ENCODE assay signal across 13 cellular contexts in the genomic region with DNA sequence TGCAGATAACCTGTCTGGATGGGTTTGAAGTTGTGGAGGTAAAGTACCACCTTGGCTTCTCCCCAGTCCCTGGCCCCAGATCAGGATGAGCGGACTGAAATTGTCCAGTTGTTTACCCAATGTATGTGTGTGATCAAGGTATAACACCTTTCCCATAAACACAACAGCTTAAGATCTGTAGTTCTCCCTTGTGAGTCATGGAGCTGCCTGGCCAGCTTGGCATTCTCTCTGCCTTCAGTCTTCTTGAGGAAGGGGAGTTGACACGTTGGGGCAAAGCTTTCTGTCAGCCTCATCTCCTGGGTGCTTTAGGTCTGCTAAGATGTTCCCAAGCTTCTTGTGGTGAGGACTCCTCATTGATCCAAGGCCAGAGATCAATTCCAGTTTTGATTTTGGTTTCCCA. TPM values are rescaled to one million over a fixed set of nuclear protein-coding genes. Genes with fewer than 3 reads are reported as not detected.
DNase-seq lines count a peak whose midpoint lies in the region; ATAC-seq and TF ChIP-seq lines count a peak whose summit lies in the region.
"Had no signal": no experiment of that assay in that cellular context is flagged by ENCODE, and none has a peak within 500 bp of the region (broad histone marks: within the 10 kb centered on the region; RNA-seq: fewer than 3 reads in every experiment).

No MANE protein-coding gene starts in this region.

- no peaks in the 10 kb centered on the region for H3K9me3 Mint-ChIP-seq in GM23338
- H3K9me3 Mint-ChIP-seq: CD4-positive, alpha-beta T cell; H9 had no signal

- H3K27me3 Mint-ChIP-seq in GM23338 (ENCODE audit: insufficient read depth, low read depth, poor library complexity): peaks cover 5% of the 10 kb centered on the region

- TF ChIP-seq CTCF in epithelial cell of esophagus (IDR thresholded peaks at IDR 0.05; ENCODE audit: insufficient read depth, low read depth, low read length, missing control alignments) (no peak), esophagus squamous epithelium (IDR thresholded peaks at IDR 0.05) (no peak), GM23338 (conservative IDR thresholded peaks at IDR 0.05; ENCODE audit: low read depth in 2 of 2) (no peak), heart right ventricle (IDR thresholded peaks at IDR 0.05) (no peak), upper lobe of right lung (IDR thresholded peaks at IDR 0.05) (no peak)

- H3K9me2 ChIP-seq in GM23338 (ENCODE audit: insufficient read depth): peaks cover 6% of the 10 kb centered on the region; the same call in 1 of the 2 replicates

- H3K9ac ChIP-seq in stomach smooth muscle (ENCODE audit: low read length in 2 of 2): no peak overlapping the region

- H3K4me3 ChIP-seq in epithelial cell of esophagus (ENCODE audit: low read length) (no peak overlapping the region), esophagus squamous epithelium (no peak overlapping the region), stomach smooth muscle (ENCODE audit: low read length in 2 of 2) (no peak overlapping the region), GM23338 (no peak overlapping the region), heart right ventricle (no peak overlapping the region), upper lobe of right lung (no peak overlapping the region)
- H3K4me3 ChIP-seq: A549 had no signal

- H2AFZ ChIP-seq in GM23338: no peak overlapping the region

- H3K9me3 ChIP-seq in esophagus squamous epithelium: no peaks in the 10 kb centered on the region
- H3K9me3 ChIP-seq in stomach smooth muscle (ENCODE audit: control insufficient read depth in 2 of 2, low read length in 2 of 2): no peaks in the 10 kb centered on the region
- H3K9me3 ChIP-seq in heart right ventricle: no peaks in the 10 kb centered on the region
- no peaks in the 10 kb centered on the region for H3K9me3 ChIP-seq in upper lobe of right lung
- H3K9me3 ChIP-seq: A549, Caco-2 had no signal

- no peaks in the 10 kb centered on the region for H3K79me2 ChIP-seq in GM23338 (replicated peaks; ENCODE audit: insufficient read depth)

- 38 to 42% methylated on average over 2 of the region's 2 CpGs for WGBS in esophagus squamous epithelium, 2 donors
- WGBS in heart right ventricle, 2 donors: 86 to 95% methylated on average over 2 of the region's 2 CpGs

- H3K4me1 Mint-ChIP-seq in GM23338: no peaks in the 10 kb centered on the region
- H3K4me1 Mint-ChIP-seq: H9 had no signal

- intact Hi-C loops in esophagus squamous epithelium (cut with DNase I): no loop called here
- intact Hi-C loops in heart right ventricle (cut with DNase I): no loop called here
- intact Hi-C loops in upper lobe of right lung (cut with DNase I): no loop called here

- H3K4me3 Mint-ChIP-seq in GM23338: no peak overlapping the region
- H3K4me3 Mint-ChIP-seq: CD4-positive, alpha-beta T cell; H9 had no signal

- ATAC-seq in GM23338: no peak
- no peak for ATAC-seq in GM18520 (IDR thresholded peaks at IDR 0.05; ENCODE audit: unreplicated experiment)
- ATAC-seq in heart right ventricle: no peak
- no peak for ATAC-seq in upper lobe of right lung
- ATAC-seq: A549 had no signal

- no peaks in the 10 kb centered on the region for H3F3A ChIP-seq in GM23338 (replicated peaks; ENCODE audit: low read depth)

- H3K27ac Mint-ChIP-seq in GM23338: no peak overlapping the region
- H3K27ac Mint-ChIP-seq: CD4-positive, alpha-beta T cell; H9 had no signal

- peaks cover 14 to 79% (median 38%) of the 10 kb centered on the region in 3 donors for H3K4me1 ChIP-seq in esophagus squamous epithelium
- H3K4me1 ChIP-seq in stomach smooth muscle (ENCODE audit: control insufficient read depth, insufficient read depth, low read length): peaks cover 21% of the 10 kb centered on the region
- H3K4me1 ChIP-seq in GM23338 (ENCODE audit: insufficient read depth): no peaks in the 10 kb centered on the region
- peaks cover 0 to 25% (median 18%) of the 10 kb centered on the region in 9 donors for H3K4me1 ChIP-seq in heart right ventricle
- H3K4me1 ChIP-seq in upper lobe of right lung: peaks cover 13% of the 10 kb centered on the region
- H3K4me1 ChIP-seq: A549 had no signal

- H3K27ac ChIP-seq in esophagus squamous epithelium (peak overlapping the region; percentile 61 to 69 (median 61)), stomach smooth muscle (ENCODE audit: low read length) (peak overlapping the region; percentile 6), GM23338 (ENCODE audit: low read depth) (no peak overlapping the region), heart right ventricle (no peak overlapping the region), upper lobe of right lung (no peak overlapping the region)
- H3K27ac ChIP-seq: A549, C4-2B had no signal

- peak; percentile 76 for DNase-seq in epithelial cell of esophagus (ENCODE audit: low read depth)
- no peak for DNase-seq in esophagus squamous epithelium (lab: John Stamatoyannopoulos, UW)
- DNase-seq in GM23338 (ENCODE audit: low spot score): no peak
- DNase-seq in heart right ventricle: no peak
- DNase-seq in upper lobe of right lung: no peak
- DNase-seq: AML-193; Caco-2; CD4-positive, alpha-beta T cell; H9 had no signal

- peaks cover 0 to 42% (median 0%) of the 10 kb centered on the region in 3 donors for H3K36me3 ChIP-seq in esophagus squamous epithelium
- peaks cover 55 to 63% of the 10 kb centered on the region in 2 donors for H3K36me3 ChIP-seq in stomach smooth muscle (ENCODE audit: control insufficient read depth in 2 of 2, insufficient read depth in 2 of 2, low read length in 2 of 2)
- no peaks in the 10 kb centered on the region for H3K36me3 ChIP-seq in GM23338 (ENCODE audit: insufficient read depth)
- peaks cover 0 to 60% (median 0%) of the 10 kb centered on the region in 9 donors for H3K36me3 ChIP-seq in heart right ventricle
- peaks cover 10% of the 10 kb centered on the region for H3K36me3 ChIP-seq in upper lobe of right lung

- no peak for TF ChIP-seq POLR2A in esophagus squamous epithelium (IDR thresholded peaks at IDR 0.05)

- H3K27me3 ChIP-seq in esophagus squamous epithelium: no peaks in the 10 kb centered on the region
- H3K27me3 ChIP-seq in stomach smooth muscle (ENCODE audit: control insufficient read depth in 1 of 2, insufficient read depth in 2 of 2, low read length in 2 of 2): no peaks in the 10 kb centered on the region
- no peaks in the 10 kb centered on the region for H3K27me3 ChIP-seq in GM23338 (ENCODE audit: insufficient read depth)
- no peaks in the 10 kb centered on the region for H3K27me3 ChIP-seq in heart right ventricle
- no peaks in the 10 kb centered on the region for H3K27me3 ChIP-seq in upper lobe of right lung

- H3K4me2 ChIP-seq in GM23338: no peak overlapping the region
- H3K4me2 ChIP-seq: A549 had no signal

- no peaks in the 10 kb centered on the region for H3K36me3 Mint-ChIP-seq in GM23338 (ENCODE audit: low read depth)

- H4K20me1 ChIP-seq in GM23338 (replicated peaks; ENCODE audit: insufficient read depth): no peaks in the 10 kb centered on the region

TF ChIP-seq in GM23338, 12 proteins besides CTCF, POLR2A, EP300 and RAD21 (continues in another document):
- TF ChIP-seq ZNF114 (CRISPR knock-in tag; IDR thresholded peaks at IDR 0.05): no peak
- no peak for TF ChIP-seq EZH2 (IDR thresholded peaks at IDR 0.05; ENCODE audit: low read depth, unreplicated experiment)
- no peak for TF ChIP-seq ZNF331 (CRISPR knock-in tag; IDR thresholded peaks at IDR 0.05; ENCODE audit: low read depth)
- no peak for TF ChIP-seq EZH2phosphoT487 (IDR thresholded peaks at IDR 0.05; ENCODE audit: unreplicated experiment)

RNA-seq across cellular contexts. Expression of gene C1S, which starts 6.1 kb away (rescaled TPM):
- total RNA-seq in esophagus squamous epithelium (100 to 1,000 TPM in 2 of 4 donors, 10 to 100 TPM in 2; 25.2 to 375 (median 110) TPM), heart right ventricle (100 to 1,000 TPM in 3 of 10 donors, 10 to 100 TPM in 7; 25.1 to 151 (median 51.6) TPM), upper lobe of right lung (321 TPM)
- 5.0 and 9.7 TPM in 2 replicates for total RNA-seq in GM23338 (2014; rRNA removed; shearing (Covaris generic))
- polyA plus RNA-seq in GM23338 (2016; fragmentation: Nextera tagmentation; extraction: Ambion mirVana) (4.9 and 5.1 TPM in 2 replicates), heart right ventricle (10 to 100 TPM; 53.4 to 64.9 TPM)

RNA-seq across cellular contexts. Expression of gene C1R, which starts 25.6 kb away (rescaled TPM):
- total RNA-seq in esophagus squamous epithelium (100 to 1,000 TPM in 2 of 4 donors, 10 to 100 TPM in 2; 22.8 to 297 (median 140) TPM), heart right ventricle (100 to 1,000 TPM in 4 of 10 donors, 10 to 100 TPM in 6; 19.9 to 238 (median 59.0) TPM), upper lobe of right lung (367 TPM)
- 6.1 and 8.8 TPM in 2 replicates for total RNA-seq in GM23338 (2014; rRNA removed; shearing (Covaris generic))
- polyA plus RNA-seq in GM23338 (2016; fragmentation: Nextera tagmentation; extraction: Ambion mirVana) (5.9 and 6.4 TPM in 2 replicates), heart right ventricle (100 to 1,000 TPM in 1 of 2 donors, 10 to 100 TPM in 1; 73.0 to 209 TPM)

RNA-seq across cellular contexts. Expression of gene C1RL, which starts 42.4 kb away (rescaled TPM):
- total RNA-seq in esophagus squamous epithelium (10 to 100 TPM; 13.0 to 53.2 (median 25.8) TPM), heart right ventricle (10 to 100 TPM in 3 of 10 donors, 1 to 10 TPM in 7; 4.5 to 24.9 (median 7.5) TPM), upper lobe of right lung (91.6 TPM)
- 8.8 and 10.0 TPM in 2 replicates for total RNA-seq in GM23338 (2014; rRNA removed; shearing (Covaris generic))
- polyA plus RNA-seq in GM23338 (2016; fragmentation: Nextera tagmentation; extraction: Ambion mirVana) (7.3 and 9.1 TPM in 2 replicates), heart right ventricle (10 to 100 TPM in 1 of 2 donors, 1 to 10 TPM in 1; 8.3 to 22.3 TPM)

RNA-seq across cellular contexts. Expression of gene LPCAT3, which starts 48.3 kb away (rescaled TPM):
- total RNA-seq in esophagus squamous epithelium (10 to 100 TPM; 27.5 to 46.3 (median 32.7) TPM), heart right ventricle (10 to 100 TPM; 19.9 to 65.8 (median 34.1) TPM), upper lobe of right lung (70.5 TPM)
- 45.3 and 51.5 TPM in 2 replicates for total RNA-seq in GM23338 (2014; rRNA removed; shearing (Covaris generic))
- polyA plus RNA-seq in GM23338 (2016; fragmentation: Nextera tagmentation; extraction: Ambion mirVana) (21.4 and 22.7 TPM in 2 replicates), heart right ventricle (10 to 100 TPM; 36.4 to 41.2 TPM)

Comparison
In these comparisons a context has a peak if more than half of its experiments do, and no peak if none do; other contexts are left out.
1. H3K27ac ChIP-seq: peak in esophagus squamous epithelium (4 of 4) and stomach smooth muscle (single experiment); none in GM23338 (single experiment), heart right ventricle (0 of 10) and upper lobe of right lung (single experiment).